Comparison of ENCODE assay signal across 9 cellular contexts in genomic region chr7:130292682-130293257, GRCh38. TPM values are rescaled to one million over a fixed set of nuclear protein-coding genes. Genes with fewer than 3 reads are reported as not detected.
DNase-seq lines count a peak whose midpoint lies in the region; ATAC-seq and TF ChIP-seq lines count a peak whose summit lies in the region.
"Had no signal": no experiment of that assay in that cellular context is flagged by ENCODE, and none has a peak within 500 bp of the region (broad histone marks: within the 10 kb centered on the region; RNA-seq: fewer than 3 reads in every experiment).

Gene CPA4 (plus strand): TSS chr7:130293161. CDS start chr7:130293181, 20 bp downstream.

- peak; percentile 89 for DNase-seq in amniotic epithelial cell (ENCODE audit: low read depth)
- peak; percentile 97 for DNase-seq in kidney tubule cell (ENCODE audit: low spot score)
- DNase-seq in sigmoid colon = no peak
- DNase-seq in effector CD8-positive, alpha-beta T cell (lab: John Stamatoyannopoulos, UW) = no peak
- DNase-seq in NCI-H1930 (lab: John Stamatoyannopoulos, UW) = no peak
- DNase-seq: activated effector memory CD4-positive, alpha-beta T cell treated with anti-CD3 and anti-CD28 coated beads, Interleukin-2, amount 50 U/mL, for 16 hours had no signal

- intact Hi-C loops in sigmoid colon (cut with DNase I) = no loop called here

- H3K27me3 ChIP-seq in ACC112 (ENCODE audit: insufficient read depth, low read length) (no peaks in the 10 kb centered on the region), sigmoid colon (no peaks in the 10 kb centered on the region)

- H3K4me3 ChIP-seq in ACC112 (ENCODE audit: low read depth, low read length) (peak within 1 kb of the TSS; percentile 12), sigmoid colon (no peak within 1 kb of the TSS)

- no peak for TF ChIP-seq CTCF in sigmoid colon (IDR thresholded peaks at IDR 0.05)

- H3K36me3 ChIP-seq in ACC112 (ENCODE audit: insufficient read depth, low read length) (no peaks in the 10 kb centered on the region), sigmoid colon (no peaks in the 10 kb centered on the region)

- no peaks in the 10 kb centered on the region for H3K9me3 ChIP-seq in sigmoid colon

- WGBS in sigmoid colon, 2 donors = 77 to 78% methylated on average over 1 of the region's 1 CpG

- TF ChIP-seq POLR2A in sigmoid colon (IDR thresholded peaks at IDR 0.05) = no peak

- no peaks in the 10 kb centered on the region for H3K79me2 ChIP-seq in ACC112 (ENCODE audit: control insufficient read depth, insufficient read depth, low read length, unreplicated experiment)

- no peak for TF ChIP-seq EP300 in sigmoid colon (IDR thresholded peaks at IDR 0.05)

- ATAC-seq in HG03095 (IDR thresholded peaks at IDR 0.05; ENCODE audit: unreplicated experiment) (peak; percentile 40), HG02642 (IDR thresholded peaks at IDR 0.05; ENCODE audit: poor library complexity, unreplicated experiment) (no peak)

- peak within 1 kb of the TSS; percentile 76 for H3K27ac ChIP-seq in ACC112 (ENCODE audit: low read depth, low read length)
- no peak within 1 kb of the TSS for H3K27ac ChIP-seq in sigmoid colon

- H3K4me1 ChIP-seq in ACC112 (ENCODE audit: control insufficient read depth, insufficient read depth, low read length, unreplicated experiment) = peaks cover 37% of the 10 kb centered on the region
- H3K4me1 ChIP-seq in sigmoid colon = no peaks in the 10 kb centered on the region

- H2AFZ ChIP-seq in ACC112 (ENCODE audit: low read length, unreplicated experiment) = no peak within 1 kb of the TSS

RNA-seq across cellular contexts. Expression of gene CPA4, which starts in this region (rescaled TPM):
- not detected for total RNA-seq in sigmoid colon
- under 1 TPM in 1 of 3 donors, not detected in 2; 0.06 TPM for polyA plus RNA-seq in sigmoid colon

Comparison
In these comparisons a context has a peak if more than half of its experiments do, and no peak if none do; other contexts are left out.
1. DNase-seq: peak in amniotic epithelial cell (single experiment) and kidney tubule cell (single experiment); none in sigmoid colon (single experiment), effector CD8-positive, alpha-beta T cell (single experiment) and NCI-H1930 (0 of 2).